20 cellular contexts compared by ENCODE assay signal in the genomic region with DNA sequence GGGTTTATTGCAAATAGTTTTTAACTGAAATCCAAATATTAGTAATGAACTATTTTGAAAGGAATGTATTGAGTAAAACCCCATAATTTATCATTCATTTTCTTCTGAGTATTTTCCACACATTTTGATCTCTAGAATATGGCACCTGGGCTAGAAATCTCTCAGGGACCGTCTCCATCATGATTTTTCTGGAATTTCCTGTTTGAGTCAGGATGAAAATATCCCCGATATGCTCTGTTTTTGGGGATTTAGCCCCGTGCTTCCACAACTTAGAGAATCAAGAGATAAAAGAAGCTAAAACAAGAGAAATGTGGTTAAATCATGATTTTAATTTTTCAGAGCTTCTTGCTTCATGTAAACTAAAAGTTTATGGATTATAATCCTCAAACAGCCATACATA.
A peak's percentile ranks its signal among the peaks of the same experiment; 100 is the strongest.
DNase-seq lines count a peak whose midpoint lies in the region; ATAC-seq and TF ChIP-seq lines count a peak whose summit lies in the region.
"Had no signal": no experiment of that assay in that cellular context is flagged by ENCODE, and none has a peak within 500 bp of the region (broad histone marks: within the 10 kb centered on the region; RNA-seq: fewer than 3 reads in every experiment).

No MANE protein-coding gene starts in this region.

- dilution Hi-C loops in IMR-90 (cut with HindIII; ENCODE audit: low sequenced_read_pairs, unreplicated experiment) = no loop called here

- CTCF ChIA-PET in SK-N-SH (lab: Yijun Ruan, JAX) (interaction anchor here (0.7 kb wide), 1 partner anchor 16 kb away, joined by 3 read pairs; no protein-coding TSS in a partner anchor), IMR-90 (lab: Yijun Ruan, JAX) (no interaction called here)

- H3K27me3 ChIP-seq in SK-N-SH (ENCODE audit: insufficient read depth) = no peaks in the 10 kb centered on the region; the same call in 1 of the 2 replicates
- no peaks in the 10 kb centered on the region for H3K27me3 ChIP-seq in IMR-90 (ENCODE audit: control insufficient read depth, insufficient read depth, low read length)
- no peaks in the 10 kb centered on the region for H3K27me3 ChIP-seq in foreskin keratinocyte
- no peaks in the 10 kb centered on the region for H3K27me3 ChIP-seq in hepatocyte
- no peaks in the 10 kb centered on the region for H3K27me3 ChIP-seq in BE2C

- H3K4me1 ChIP-seq in SK-N-SH (ENCODE audit: control insufficient read depth in 1 of 2, insufficient read depth in 2 of 2, low read depth in 1 of 2, low read length in 1 of 2) (no peaks in the 10 kb centered on the region), IMR-90 (ENCODE audit: control insufficient read depth, insufficient read depth, low read length) (peaks cover 4% of the 10 kb centered on the region; the same call in 1 of the 2 replicates), foreskin keratinocyte (peaks cover 27% of the 10 kb centered on the region), hepatocyte (ENCODE audit: insufficient read depth) (no peaks in the 10 kb centered on the region), BE2C (no peaks in the 10 kb centered on the region)
- H3K4me1 ChIP-seq: HAP-1 had no signal

- H3K36me3 ChIP-seq in SK-N-SH (replicated peaks in 1 of 2; ENCODE audit: control insufficient read depth in 1 of 2, insufficient read depth in 2 of 2, low read length in 1 of 2) (no peaks in the 10 kb centered on the region), IMR-90 (ENCODE audit: control insufficient read depth, insufficient read depth, low read length) (no peaks in the 10 kb centered on the region), hepatocyte (replicated peaks; ENCODE audit: insufficient read depth, low read depth) (no peaks in the 10 kb centered on the region), BE2C (no peaks in the 10 kb centered on the region)
- H3K36me3 ChIP-seq: HAP-1 had no signal

- H2AFZ ChIP-seq in SK-N-SH (ENCODE audit: low read depth) (0 out of 2 replicates have a peak overlapping the region, but pooled peaks have one; percentile 20), IMR-90 (replicated peaks; ENCODE audit: low read length, poor library complexity) (no peak overlapping the region), hepatocyte (no peak overlapping the region)

- TF ChIP-seq POLR2A in IMR-90 (IDR thresholded peaks at IDR 0.05; ENCODE audit: low read depth, low read length) = no peak

- H3K79me2 ChIP-seq in SK-N-SH (ENCODE audit: insufficient read depth) = no peaks in the 10 kb centered on the region
- H3K79me2 ChIP-seq in hepatocyte = no peaks in the 10 kb centered on the region

- no peak overlapping the region for H3K9ac ChIP-seq in SK-N-SH
- no peak overlapping the region for H3K9ac ChIP-seq in IMR-90 (ENCODE audit: low read depth, low read length)

- no peak overlapping the region; a peak in 1 of 4 replicates for H4K8ac ChIP-seq in IMR-90 (ENCODE audit: low read depth in 2 of 2, low read length in 2 of 2)

- H2BK15ac ChIP-seq in IMR-90 (ENCODE audit: low read depth, low read length) = no peak overlapping the region

- H3K4me2 ChIP-seq in SK-N-SH (no peak overlapping the region), IMR-90 (ENCODE audit: low read depth, low read length) (no peak overlapping the region; the same call in 1 of the 2 replicates), hepatocyte (no peak overlapping the region)

- H3K4me3 ChIP-seq in SK-N-SH (ENCODE audit: low read depth in 2 of 2, low read length in 1 of 2) (no peak overlapping the region), IMR-90 (ENCODE audit: insufficient read depth, low read depth, low read length) (no peak overlapping the region), hepatocyte (no peak overlapping the region), BE2C (ENCODE audit: low read depth, low read length) (no peak overlapping the region)
- H3K4me3 ChIP-seq: HAP-1 had no signal

- intact Hi-C loops in IMR-90 (cut with micrococcal nuclease) = no loop called here

- H2BK5ac ChIP-seq in IMR-90 (ENCODE audit: low read depth, low read length, poor library complexity, severe bottlenecking) = no peak overlapping the region

- ATAC-seq in SK-N-SH treated with all-trans-retinoic acid at 6 μM for 48 hours (no peak), IMR-90 (ENCODE audit: low read depth) (no peak), foreskin keratinocyte (no peak), GM18861 (IDR thresholded peaks at IDR 0.05; ENCODE audit: unreplicated experiment) (no peak)

- POLR2A ChIA-PET in SK-N-SH (lab: Yijun Ruan, JAX) (no interaction called here), IMR-90 (lab: Charles Lee; ENCODE audit: unreplicated experiment) (interaction anchor here (0.6 kb wide), 1 partner anchor 536 kb away, joined by 3 read pairs; no protein-coding TSS in a partner anchor)

- no TSS peak for BruUV-seq in IMR-90 (replicated peaks; lab: Mats Ljungman, UMichigan)

- no peak overlapping the region; the same call in 1 of the 2 replicates for H3K23ac ChIP-seq in IMR-90 (ENCODE audit: low read depth, low read length)

- H4K20me1 ChIP-seq in SK-N-SH (ENCODE audit: insufficient read depth) = no peaks in the 10 kb centered on the region
- H4K20me1 ChIP-seq in IMR-90 (ENCODE audit: insufficient read depth, low read length) = no peaks in the 10 kb centered on the region
- no peaks in the 10 kb centered on the region for H4K20me1 ChIP-seq in hepatocyte (ENCODE audit: insufficient read depth, poor library complexity, severe bottlenecking)

- H3K14ac ChIP-seq in IMR-90 (replicated peaks; ENCODE audit: low read depth, low read length) = no peak overlapping the region

- TF ChIP-seq CTCF in SK-N-SH (IDR thresholded peaks at IDR 0.05) (no peak), IMR-90 (conservative IDR thresholded peaks at IDR 0.05; ENCODE audit: low read depth, low read length) (no peak), foreskin keratinocyte (conservative IDR thresholded peaks at IDR 0.05) (no peak), hepatocyte (IDR thresholded peaks at IDR 0.05; ENCODE audit: poor library complexity) (no peak), BE2C (IDR thresholded peaks at IDR 0.05; ENCODE audit: low read depth, low read length) (no peak)

- 8% methylated on average over 3 of the region's 3 CpGs for WGBS in SK-N-SH (ENCODE audit: low lambda C conversion rate)
- WGBS in IMR-90 (ENCODE audit: extremely low coverage in 2 of 2, insufficient read length in 1 of 2), 2 experiments = no CpG with 5 or more reads among the region's 3 CpGs
- WGBS in hepatocyte (ENCODE audit: low lambda C conversion rate, missing lambda C conversion rate) = 66% methylated on average over 3 of the region's 3 CpGs

- H3K56ac ChIP-seq in IMR-90 (ENCODE audit: extremely low read depth, insufficient read depth, low read length) = no peak overlapping the region

- H3K27ac ChIP-seq in SK-N-SH (ENCODE audit: low read depth in 2 of 2, low read length in 1 of 2) (peak overlapping the region; percentile 48 to 91; a peak in 3 of 4 replicates), IMR-90 (ENCODE audit: insufficient read depth, low read length) (no peak overlapping the region), foreskin keratinocyte (peak overlapping the region; percentile 61), hepatocyte (no peak overlapping the region)
- H3K27ac ChIP-seq: 22Rv1, HL-60 had no signal

- H2AK9ac ChIP-seq in IMR-90 (replicated peaks; ENCODE audit: low read depth, low read length, poor library complexity) = no peak overlapping the region

- H3K9me3 ChIP-seq in SK-N-SH (no peaks in the 10 kb centered on the region), IMR-90 (ENCODE audit: control insufficient read depth, insufficient read depth, low read length) (no peaks in the 10 kb centered on the region), hepatocyte (ENCODE audit: low read depth) (no peaks in the 10 kb centered on the region), BE2C (no peaks in the 10 kb centered on the region)
- H3K9me3 ChIP-seq: HAP-1 had no signal

- H3F3A ChIP-seq in SK-N-SH (replicated peaks; ENCODE audit: insufficient read depth) = peaks cover 25% of the 10 kb centered on the region

- H3K9me2 ChIP-seq in SK-N-SH = no peaks in the 10 kb centered on the region
- H3K9me2 ChIP-seq in hepatocyte (replicated peaks; ENCODE audit: insufficient read depth) = no peaks in the 10 kb centered on the region

- in situ Hi-C loops in IMR-90 (cut with MboI; ENCODE audit: low sequenced_read_pairs) = no loop called here

- no peak overlapping the region for H2AK5ac ChIP-seq in IMR-90 (ENCODE audit: low read depth, low read length)

- H2BK20ac ChIP-seq in IMR-90 (ENCODE audit: low read depth, low read length) = peak overlapping the region; percentile 88; the same call in 1 of the 2 replicates

- H4K91ac ChIP-seq in IMR-90 (ENCODE audit: insufficient read depth, low read depth, low read length) = no peak overlapping the region

- H3K18ac ChIP-seq in IMR-90 (ENCODE audit: low read depth, low read length) = no peak overlapping the region

- no peak for TF ChIP-seq EP300 in SK-N-SH (IDR thresholded peaks at IDR 0.05; ENCODE audit: borderline replicate concordance in 1 of 2, low read depth in 1 of 2, low read length in 1 of 2)

- H3K4ac ChIP-seq in IMR-90 (ENCODE audit: low read depth, low read length) = no peak overlapping the region

- H4K5ac ChIP-seq in IMR-90 (ENCODE audit: low read depth, low read length) = no peak overlapping the region; the same call in 1 of the 2 replicates

- TF ChIP-seq RAD21 in SK-N-SH (IDR thresholded peaks at IDR 0.05; ENCODE audit: low read length) (no peak), IMR-90 (IDR thresholded peaks at IDR 0.05; ENCODE audit: low read length) (no peak)

- no peak for DNase-seq in SK-N-SH
- DNase-seq in IMR-90 = peak; percentile 22
- no peak for DNase-seq in foreskin keratinocyte
- no peak for DNase-seq in hepatocyte (ENCODE audit: low spot score)
- no peak for DNase-seq in BE2C
- DNase-seq: ACHN, Calu3, DMS79 treated with DMSO at 0.1 percent for 48 hours, GOT3, KG1, MM.1S, NCI-H2029, NCI-H526 treated with DMSO at 0.1 percent for 48 hours, Right ventricle myocardium superior, RPMI8226 had no signal

- peak overlapping the region; percentile 87 for H2BK120ac ChIP-seq in IMR-90 (ENCODE audit: low read depth, low read length)

- H3K79me1 ChIP-seq in IMR-90 (ENCODE audit: low read depth in 1 of 2, low read length in 2 of 2) = no peaks in the 10 kb centered on the region

- H3K9me1 ChIP-seq in IMR-90 (ENCODE audit: insufficient read depth, low read length) = peaks cover 6% of the 10 kb centered on the region; the same call in 1 of the 2 replicates

TF ChIP-seq in SK-N-SH, 30 proteins besides CTCF, POLR2A, EP300 and RAD21 (continues in another document):
- 0 out of 2 replicates have a peak, but pooled peaks have one; percentile 7 for TF ChIP-seq TCF12 (IDR thresholded peaks at IDR 0.05)
- no peak for TF ChIP-seq TAF1 (IDR thresholded peaks at IDR 0.05; ENCODE audit: borderline replicate concordance, low read depth, low read length)

TF ChIP-seq in SK-N-SH treated with all-trans-retinoic acid at 6 μM for 48 hours, 23 proteins besides CTCF, POLR2A, EP300 and RAD21 (continues in another document):
- no peak for TF ChIP-seq TCF4 (CRISPR knock-in tag; IDR thresholded peaks at IDR 0.05; ENCODE audit: borderline replicate concordance)

TF ChIP-seq in IMR-90, 13 proteins besides CTCF, POLR2A, EP300 and RAD21 (continues in another document):
- TF ChIP-seq MXI1 (IDR thresholded peaks at IDR 0.05; ENCODE audit: borderline replicate concordance, low read depth, low read length) (no peak), MAZ (IDR thresholded peaks at IDR 0.05; ENCODE audit: borderline replicate concordance, low read depth, low read length) (no peak), RCOR1 (IDR thresholded peaks at IDR 0.05; ENCODE audit: insufficient replicate concordance, low read length) (no peak), MAFK (IDR thresholded peaks at IDR 0.05; ENCODE audit: low read depth, low read length) (no peak)

Comparison
In these comparisons a context has a peak if more than half of its experiments do, and no peak if none do; other contexts are left out.
1. H3K27ac ChIP-seq: peak in SK-N-SH (2 of 2) and foreskin keratinocyte (single experiment); none in IMR-90 (single experiment) and hepatocyte (single experiment).